11 cellular contexts compared by ENCODE assay signal in genomic region chr2:101112772-101113157, GRCh38. TPM values are rescaled to one million over a fixed set of nuclear protein-coding genes. Genes with fewer than 3 reads are reported as not detected.
DNase-seq lines count a peak whose midpoint lies in the region; ATAC-seq and TF ChIP-seq lines count a peak whose summit lies in the region.
"Had no signal": no experiment of that assay in that cellular context is flagged by ENCODE, and none has a peak within 500 bp of the region (broad histone marks: within the 10 kb centered on the region; RNA-seq: fewer than 3 reads in every experiment).

No MANE protein-coding gene starts in this region.

- 40 to 56% methylated on average over 6 of the region's 6 CpGs for WGBS in esophagus squamous epithelium, 2 donors

- peak in 1 of 4 donors; percentile 8 for TF ChIP-seq POLR2A in esophagus squamous epithelium (IDR thresholded peaks at IDR 0.05)

- peak overlapping the region; percentile 45 for H3K4me3 ChIP-seq in GM23338
- H3K4me3 ChIP-seq in esophagus squamous epithelium = no peak overlapping the region
- H3K4me3 ChIP-seq in skeletal muscle satellite cell (ENCODE audit: low read length) = no peak overlapping the region
- H3K4me3 ChIP-seq in H7 (ENCODE audit: insufficient read depth, low read depth, low read length) = no peak overlapping the region

- H3K4me1 ChIP-seq in GM23338 (ENCODE audit: insufficient read depth) (peaks cover 71% of the 10 kb centered on the region), esophagus squamous epithelium (peaks cover 32 to 78% (median 53%) of the 10 kb centered on the region in 3 donors), skeletal muscle satellite cell (ENCODE audit: control insufficient read depth, insufficient read depth, low read length) (peaks cover 62% of the 10 kb centered on the region)

- H2AFZ ChIP-seq in GM23338 = no peak overlapping the region

- 0 out of 2 replicates have a peak, but pooled peaks cover 7% of the 10 kb centered on the region for H3F3A ChIP-seq in GM23338 (replicated peaks; ENCODE audit: low read depth)

- H3K4me1 Mint-ChIP-seq in GM23338 = peaks cover 73% of the 10 kb centered on the region

- peaks cover 6% of the 10 kb centered on the region for H3K27me3 Mint-ChIP-seq in GM23338 (ENCODE audit: insufficient read depth, low read depth, poor library complexity)
- H3K27me3 Mint-ChIP-seq: activated T-cell treated with anti-CD3 and anti-CD28 coated beads, Interleukin-2, amount 50 U/mL, for 24 hours had no signal

- intact Hi-C loops in esophagus squamous epithelium (cut with DNase I) = no loop called here

- H3K4me2 ChIP-seq in GM23338 (peak overlapping the region; percentile 70), skeletal muscle satellite cell (ENCODE audit: low read length) (peak overlapping the region; percentile 64)

- no peaks in the 10 kb centered on the region for H4K20me1 ChIP-seq in GM23338 (replicated peaks; ENCODE audit: insufficient read depth)

- no peak for DNase-seq in GM23338 (ENCODE audit: low spot score)
- DNase-seq in OCI-M1 (lab: John Stamatoyannopoulos, UW) = peak; percentile 41
- no peak for DNase-seq in esophagus squamous epithelium (lab: John Stamatoyannopoulos, UW)
- DNase-seq in GOT3 (lab: John Stamatoyannopoulos, UW) = no peak
- no peak for DNase-seq in T1000 (lab: John Stamatoyannopoulos, UW)
- no peak for DNase-seq in H7
- no peak for DNase-seq in GM03348 (ENCODE audit: low spot score)
- DNase-seq: activated T-cell treated with anti-CD3 and anti-CD28 coated beads, Interleukin-2, amount 50 U/mL, for 24 hours; natural killer cell had no signal

- no peaks in the 10 kb centered on the region for H3K9me3 ChIP-seq in esophagus squamous epithelium
- no peaks in the 10 kb centered on the region for H3K9me3 ChIP-seq in skeletal muscle satellite cell (replicated peaks; ENCODE audit: low read length)

- H3K9me3 Mint-ChIP-seq in GM23338 = no peaks in the 10 kb centered on the region
- H3K9me3 Mint-ChIP-seq: activated T-cell treated with anti-CD3 and anti-CD28 coated beads, Interleukin-2, amount 50 U/mL, for 24 hours; natural killer cell; T-helper 1 cell treated with Interleukin-12 subunit alpha and Interleukin-12 subunit beta and Interleukin-4 antibody, amounts not matched to agents 30 μg/mL and 1 μg/mL, for 36 hours had no signal

- peaks cover 5% of the 10 kb centered on the region; the same call in 1 of the 3 replicates for H3K36me3 Mint-ChIP-seq in GM23338 (ENCODE audit: low read depth)
- H3K36me3 Mint-ChIP-seq: natural killer cell had no signal

- H3K9me2 ChIP-seq in GM23338 (ENCODE audit: insufficient read depth) = no peaks in the 10 kb centered on the region

- H3K27ac Mint-ChIP-seq in GM23338 = peak overlapping the region; percentile 89
- H3K27ac Mint-ChIP-seq: activated T-cell treated with anti-CD3 and anti-CD28 coated beads, Interleukin-2, amount 50 U/mL, for 24 hours; natural killer cell; T-helper 1 cell treated with Interleukin-12 subunit alpha and Interleukin-12 subunit beta and Interleukin-4 antibody, amounts not matched to agents 30 μg/mL and 1 μg/mL, for 36 hours had no signal

- TF ChIP-seq CTCF in GM23338 (conservative IDR thresholded peaks at IDR 0.05; ENCODE audit: low read depth in 2 of 2) (no peak), esophagus squamous epithelium (IDR thresholded peaks at IDR 0.05) (no peak)

- H3K27me3 ChIP-seq in GM23338 (ENCODE audit: insufficient read depth) (no peaks in the 10 kb centered on the region), esophagus squamous epithelium (no peaks in the 10 kb centered on the region), skeletal muscle satellite cell (ENCODE audit: control insufficient read depth, insufficient read depth, low read length) (no peaks in the 10 kb centered on the region), H7 (ENCODE audit: control insufficient read depth, insufficient read depth, low read length) (no peaks in the 10 kb centered on the region)

- H3K4me3 Mint-ChIP-seq in GM23338 = peak overlapping the region; percentile 56; the same call in 1 of the 3 replicates
- H3K4me3 Mint-ChIP-seq: activated T-cell treated with anti-CD3 and anti-CD28 coated beads, Interleukin-2, amount 50 U/mL, for 24 hours; natural killer cell; T-helper 1 cell treated with Interleukin-12 subunit alpha and Interleukin-12 subunit beta and Interleukin-4 antibody, amounts not matched to agents 30 μg/mL and 1 μg/mL, for 36 hours had no signal

- H3K9ac ChIP-seq in skeletal muscle satellite cell (ENCODE audit: low read depth, low read length) = peak overlapping the region; percentile 31

- peaks cover 79% of the 10 kb centered on the region for H3K79me2 ChIP-seq in GM23338 (replicated peaks; ENCODE audit: insufficient read depth)

- H3K27ac ChIP-seq in GM23338 (ENCODE audit: low read depth) (peak overlapping the region; percentile 97), esophagus squamous epithelium (peak overlapping the region; percentile 65 to 83 (median 74))

- ATAC-seq in GM23338 = no peak
- ATAC-seq: natural killer cell had no signal

- H3K36me3 ChIP-seq in GM23338 (ENCODE audit: insufficient read depth) (no peaks in the 10 kb centered on the region), esophagus squamous epithelium (no peaks in the 10 kb centered on the region), skeletal muscle satellite cell (ENCODE audit: insufficient read depth, low read length) (no peaks in the 10 kb centered on the region), H7 (replicated peaks; ENCODE audit: control insufficient read depth, insufficient read depth, low read length) (no peaks in the 10 kb centered on the region)

TF ChIP-seq in GM23338, 12 proteins besides CTCF, POLR2A, EP300 and RAD21 (continues in another document):
- TF ChIP-seq, protein P1, sequence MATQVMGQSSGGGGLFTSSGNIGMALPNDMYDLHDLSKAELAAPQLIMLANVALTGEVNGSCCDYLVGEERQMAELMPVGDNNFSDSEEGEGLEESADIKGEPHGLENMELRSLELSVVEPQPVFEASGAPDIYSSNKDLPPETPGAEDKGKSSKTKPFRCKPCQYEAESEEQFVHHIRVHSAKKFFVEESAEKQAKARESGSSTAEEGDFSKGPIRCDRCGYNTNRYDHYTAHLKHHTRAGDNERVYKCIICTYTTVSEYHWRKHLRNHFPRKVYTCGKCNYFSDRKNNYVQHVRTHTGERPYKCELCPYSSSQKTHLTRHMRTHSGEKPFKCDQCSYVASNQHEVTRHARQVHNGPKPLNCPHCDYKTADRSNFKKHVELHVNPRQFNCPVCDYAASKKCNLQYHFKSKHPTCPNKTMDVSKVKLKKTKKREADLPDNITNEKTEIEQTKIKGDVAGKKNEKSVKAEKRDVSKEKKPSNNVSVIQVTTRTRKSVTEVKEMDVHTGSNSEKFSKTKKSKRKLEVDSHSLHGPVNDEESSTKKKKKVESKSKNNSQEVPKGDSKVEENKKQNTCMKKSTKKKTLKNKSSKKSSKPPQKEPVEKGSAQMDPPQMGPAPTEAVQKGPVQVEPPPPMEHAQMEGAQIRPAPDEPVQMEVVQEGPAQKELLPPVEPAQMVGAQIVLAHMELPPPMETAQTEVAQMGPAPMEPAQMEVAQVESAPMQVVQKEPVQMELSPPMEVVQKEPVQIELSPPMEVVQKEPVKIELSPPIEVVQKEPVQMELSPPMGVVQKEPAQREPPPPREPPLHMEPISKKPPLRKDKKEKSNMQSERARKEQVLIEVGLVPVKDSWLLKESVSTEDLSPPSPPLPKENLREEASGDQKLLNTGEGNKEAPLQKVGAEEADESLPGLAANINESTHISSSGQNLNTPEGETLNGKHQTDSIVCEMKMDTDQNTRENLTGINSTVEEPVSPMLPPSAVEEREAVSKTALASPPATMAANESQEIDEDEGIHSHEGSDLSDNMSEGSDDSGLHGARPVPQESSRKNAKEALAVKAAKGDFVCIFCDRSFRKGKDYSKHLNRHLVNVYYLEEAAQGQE (IDR thresholded peaks at IDR 0.05; ENCODE audit: unreplicated experiment) = no peak
- TF ChIP-seq EZH2phosphoT487 (IDR thresholded peaks at IDR 0.05; ENCODE audit: unreplicated experiment) (no peak), STAT1 (IDR thresholded peaks at IDR 0.05; ENCODE audit: unreplicated experiment) (no peak), CREB1 (CRISPR knock-in tag; IDR thresholded peaks at IDR 0.05; ENCODE audit: low read depth) (no peak), ZNF114 (CRISPR knock-in tag; IDR thresholded peaks at IDR 0.05) (no peak), JUNB (IDR thresholded peaks at IDR 0.05; ENCODE audit: unreplicated experiment) (no peak)

RNA-seq across cellular contexts. Expression of gene TBC1D8, which starts 38.4 kb away (rescaled TPM):
- total RNA-seq in GM23338 (2014; rRNA removed; shearing (Covaris generic)) = 36.9 and 39.5 TPM in 2 replicates
- polyA plus RNA-seq in GM23338 (2016; fragmentation: Nextera tagmentation; extraction: Ambion mirVana) = 15.5 and 18.0 TPM in 2 replicates
- total RNA-seq in esophagus squamous epithelium = 10 to 100 TPM; 19.5 to 46.9 (median 24.8) TPM
- 27.9 and 28.2 TPM in 2 replicates for total RNA-seq in skeletal muscle satellite cell (2012; rRNA removed)
- total RNA-seq in H7 (2014; rRNA removed; shearing (Covaris generic)) = 29.8 and 53.2 TPM in 2 replicates
